27 cellular contexts compared by ENCODE assay signal in the genomic region with DNA sequence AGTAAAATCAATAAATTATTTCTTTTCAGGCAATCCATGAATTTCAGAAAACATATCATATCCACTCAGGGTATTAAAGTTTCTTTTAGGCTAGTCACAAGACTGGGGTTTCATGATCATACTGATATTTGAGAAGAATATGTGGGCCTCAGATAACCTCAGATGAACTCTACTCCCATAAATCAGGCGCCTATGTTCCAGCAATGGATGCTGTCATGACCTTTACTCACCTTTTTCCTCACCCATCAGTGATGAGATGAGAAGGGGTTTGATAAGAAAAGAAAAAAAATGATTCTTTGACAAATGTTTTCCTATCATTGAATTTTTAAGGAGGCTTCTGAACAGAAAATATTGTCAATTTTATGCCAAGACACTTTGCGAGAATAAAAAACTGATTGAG.
"Had no signal": no experiment of that assay in that cellular context is flagged by ENCODE, and none has a peak within 500 bp of the region (broad histone marks: within the 10 kb centered on the region; RNA-seq: fewer than 3 reads in every experiment).

No MANE protein-coding gene starts in this region.

- ATAC-seq: effector memory CD8-positive, alpha-beta T cell; esophagus mucosa; gastrocnemius medialis; heart right ventricle; left cardiac atrium; left lung; left ventricle myocardium superior; lower lobe of right lung; mucosa of descending colon had no signal

- H3K4me3 Mint-ChIP-seq: dendritic cell treated with granulocyte-macrophage colony-stimulating factor and Interleukin-4, amounts not matched to agents 40 ng/mL and 50 ng/mL, for 4 days; effector memory CD8-positive, alpha-beta T cell; endodermal cell; mesothelial cell of epicardium had no signal

- H3K9me3 Mint-ChIP-seq: dendritic cell treated with granulocyte-macrophage colony-stimulating factor and Interleukin-4, amounts not matched to agents 40 ng/mL and 50 ng/mL, for 4 days had no signal

- H3K36me3 ChIP-seq: colonic mucosa, esophagus squamous epithelium, gastrocnemius medialis, heart right ventricle, left lung, lower lobe of right lung had no signal

- FAIRE-seq: endometrium, islet of Langerhans, keratinocyte had no signal

- H3K4me1 ChIP-seq: colonic mucosa, esophagus squamous epithelium, gastrocnemius medialis, heart right ventricle, left lung, lower lobe of right lung had no signal

- H3K9me3 ChIP-seq: colonic mucosa, esophagus squamous epithelium, gastrocnemius medialis, heart right ventricle, left lung, lower lobe of right lung, mucosa of descending colon had no signal

- H3K4me3 ChIP-seq: colonic mucosa, esophagus squamous epithelium, gastrocnemius medialis, heart right ventricle, left lung, lower lobe of right lung, mucosa of descending colon had no signal

- H3K27me3 ChIP-seq: colonic mucosa, esophagus squamous epithelium, gastrocnemius medialis, heart right ventricle, left lung had no signal

- DNase-seq: colonic mucosa; cortex of kidney; effector CD8-positive, alpha-beta T cell; effector memory CD8-positive, alpha-beta T cell; endodermal cell; erythroblast; esophagus squamous epithelium; foreskin fibroblast; foreskin melanocyte; gastrocnemius medialis; glutamatergic neuron; head of caudate nucleus; heart right ventricle; hippocampal formation; left cardiac atrium; left lung; left ventricle myocardium superior; lower lobe of right lung; mesenchymal stem cell; mucosa of descending colon had no signal

- H3K27ac Mint-ChIP-seq: dendritic cell treated with granulocyte-macrophage colony-stimulating factor and Interleukin-4, amounts not matched to agents 40 ng/mL and 50 ng/mL, for 4 days; effector memory CD8-positive, alpha-beta T cell; endodermal cell; mesothelial cell of epicardium had no signal

- H3K36me3 Mint-ChIP-seq: mesothelial cell of epicardium had no signal

- H3K27ac ChIP-seq: colonic mucosa, epithelial cell of prostate, esophagus squamous epithelium, gastrocnemius medialis, heart right ventricle, left lung, lower lobe of right lung had no signal
